14 cellular contexts compared by ENCODE assay signal in the genomic region with DNA sequence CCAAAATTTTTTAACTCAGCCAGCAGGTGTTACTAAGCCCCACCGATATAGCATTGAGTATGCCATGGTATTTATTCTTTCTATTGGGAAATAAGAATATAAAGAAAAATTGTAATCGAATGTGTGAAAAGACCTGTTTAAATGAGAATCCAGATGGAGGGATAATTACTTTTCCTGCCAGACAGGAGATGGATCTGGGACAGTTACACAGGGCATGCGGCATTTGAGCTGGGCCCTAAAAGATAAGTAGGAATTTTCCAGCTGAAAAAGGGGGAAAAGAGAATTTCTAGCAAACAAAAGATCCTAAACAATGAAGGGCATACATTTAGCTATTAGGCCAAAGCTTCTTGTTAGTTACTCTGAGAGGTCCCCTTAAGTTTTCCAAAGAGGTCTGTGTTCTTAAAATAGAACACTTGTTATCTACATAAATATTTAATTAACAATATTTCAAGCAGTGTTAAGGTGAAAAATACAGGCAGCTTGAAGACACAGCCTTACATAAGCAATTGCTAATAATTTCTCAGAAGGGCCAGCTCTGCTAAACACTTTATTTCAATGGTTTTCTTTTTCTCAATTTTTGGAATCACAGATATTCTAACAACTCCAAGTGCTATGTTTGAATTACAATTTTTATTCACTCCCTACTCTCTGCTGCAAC.
"Had no signal": no experiment of that assay in that cellular context is flagged by ENCODE, and none has a peak within 500 bp of the region (broad histone marks: within the 10 kb centered on the region; RNA-seq: fewer than 3 reads in every experiment).

No MANE protein-coding gene starts in this region.

- H3K4me3 ChIP-seq: coronary artery, mucosa of descending colon, skin epidermis had no signal

- H3K36me3 Mint-ChIP-seq: activated naive CD4-positive, alpha-beta T cell treated with anti-CD3 and anti-CD28 coated beads, Interleukin-2, amount 10 ng/mL, durations not matched to agents 7 days and 5 days; naive thymus-derived CD4-positive, alpha-beta T cell had no signal

- H3K4me1 ChIP-seq: parathyroid adenoma had no signal

- H3K27ac ChIP-seq: coronary artery, parathyroid adenoma had no signal

- H3K9me3 ChIP-seq: mucosa of descending colon had no signal

- H3K4me3 Mint-ChIP-seq: activated naive CD4-positive, alpha-beta T cell treated with anti-CD3 and anti-CD28 coated beads, Interleukin-2, amount 10 ng/mL, durations not matched to agents 7 days and 5 days; naive thymus-derived CD4-positive, alpha-beta T cell had no signal

- DNase-seq: activated CD4-positive, CD25-positive, alpha-beta regulatory T cell treated with anti-CD3 and anti-CD28 coated beads, Interleukin-2, amount 50 U/mL, for 72 hours; activated naive CD4-positive, alpha-beta T cell treated with anti-CD3 and anti-CD28 coated beads, Interleukin-2, amount 10 ng/mL, durations not matched to agents 7 days and 5 days; mucosa of descending colon; naive thymus-derived CD4-positive, alpha-beta T cell; retina; stimulated activated CD4-positive, alpha-beta T cell treated with anti-CD3 and anti-CD28 coated beads, Interleukin-15, amount 100 ng/mL, for 24 hours; stimulated activated CD4-positive, alpha-beta T cell treated with anti-CD3 and anti-CD28 coated beads, Interleukin-4, amount 100 ng/mL, for 24 hours; stimulated activated CD8-positive, alpha-beta memory T cell treated with anti-CD3 and anti-CD28 coated beads, Interleukin-4, amount 100 ng/mL, for 48 hours; stimulated activated naive CD4-positive, alpha-beta T cell treated with Interleukin-2 at 50 U/mL for 16 hours; SW 1271 had no signal

- ATAC-seq: mucosa of descending colon; naive thymus-derived CD4-positive, alpha-beta T cell had no signal

- H3K9me3 Mint-ChIP-seq: activated naive CD4-positive, alpha-beta T cell treated with anti-CD3 and anti-CD28 coated beads, Interleukin-2, amount 10 ng/mL, durations not matched to agents 7 days and 5 days; activated T-helper 2 cell treated with anti-CD3 and anti-CD28 coated beads, Interferon-gamma antibody, Interleukin-2, Interleukin-4, amounts not matched to agents 10 μg/mL and 5 μg/mL and 100 μg/mL, durations not matched to agents 14 hours and 24 hours and 36 hours had no signal

- H3K4me1 Mint-ChIP-seq: activated naive CD4-positive, alpha-beta T cell treated with anti-CD3 and anti-CD28 coated beads, Interleukin-2, amount 10 ng/mL, durations not matched to agents 7 days and 5 days; naive thymus-derived CD4-positive, alpha-beta T cell had no signal

- H3K27ac Mint-ChIP-seq: activated naive CD4-positive, alpha-beta T cell treated with anti-CD3 and anti-CD28 coated beads, Interleukin-2, amount 10 ng/mL, durations not matched to agents 7 days and 5 days; activated T-helper 2 cell treated with anti-CD3 and anti-CD28 coated beads, Interferon-gamma antibody, Interleukin-2, Interleukin-4, amounts not matched to agents 10 μg/mL and 5 μg/mL and 100 μg/mL, durations not matched to agents 14 hours and 24 hours and 36 hours; naive thymus-derived CD4-positive, alpha-beta T cell had no signal
